In genomic region chr3:23629181-23629893, GRCh38 we compare ENCODE assay signal across 14 cellular contexts.
DNase-seq lines count a peak whose midpoint lies in the region; ATAC-seq, FAIRE-seq and TF ChIP-seq lines count a peak whose summit lies in the region.
"Had no signal": no experiment of that assay in that cellular context is flagged by ENCODE, and none has a peak within 500 bp of the region (broad histone marks: within the 10 kb centered on the region; RNA-seq: fewer than 3 reads in every experiment).

No MANE protein-coding gene starts in this region.

- dilution Hi-C loops in endothelial cell of umbilical vein (cut with MboI; ENCODE audit: extremely low pct_ligation_motif_present, low sequenced_read_pairs) = no loop called here

- no peaks in the 10 kb centered on the region for H3K4me1 Mint-ChIP-seq in activated CD4-positive, alpha-beta memory T cell treated with anti-CD3 and anti-CD28 coated beads, Interleukin-2, amount 10 ng/mL, durations not matched to agents 7 days and 5 days

- FAIRE-seq in endothelial cell of umbilical vein (lab: Jason Lieb, UNC) = peak; percentile 82

- H3K27me3 ChIP-seq in endothelial cell of umbilical vein (ENCODE audit: control insufficient read depth in 2 of 2, insufficient read depth in 2 of 2, low read length in 2 of 2) (no peaks in the 10 kb centered on the region), smooth muscle cell (ENCODE audit: low read depth) (no peaks in the 10 kb centered on the region), psoas muscle (ENCODE audit: insufficient read depth in 3 of 3, low read length in 2 of 3) (no peaks in the 10 kb centered on the region), stomach (no peaks in the 10 kb centered on the region)
- H3K27me3 ChIP-seq: SJSA1, suprapubic skin had no signal

- peaks cover 1% of the 10 kb centered on the region for H3K9me3 Mint-ChIP-seq in activated CD4-positive, alpha-beta memory T cell treated with anti-CD3 and anti-CD28 coated beads, Interleukin-2, amount 10 ng/mL, durations not matched to agents 7 days and 5 days

- CTCF ChIA-PET in endothelial cell of umbilical vein (lab: Charles Lee) = interaction anchor here (0.7 to 1.2 kb wide), 6 partner anchors 19 to 132 kb away, joined by 3 read pairs; no protein-coding TSS in a partner anchor
- CTCF ChIA-PET in activated CD4-positive, alpha-beta memory T cell treated with anti-CD3 and anti-CD28 coated beads, Interleukin-2, amount 10 ng/mL, durations not matched to agents 7 days and 5 days (lab: Charles Lee) = no interaction called here

- H4K20me1 ChIP-seq in endothelial cell of umbilical vein (replicated peaks; ENCODE audit: control insufficient read depth, extremely low read depth, insufficient read depth, low read length) = no peaks in the 10 kb centered on the region
- no peaks in the 10 kb centered on the region for H4K20me1 ChIP-seq in smooth muscle cell (ENCODE audit: low read depth)

- no peak overlapping the region for H3K4me3 Mint-ChIP-seq in activated CD4-positive, alpha-beta memory T cell treated with anti-CD3 and anti-CD28 coated beads, Interleukin-2, amount 10 ng/mL, durations not matched to agents 7 days and 5 days
- H3K4me3 Mint-ChIP-seq: activated naive CD8-positive, alpha-beta T cell treated with anti-CD3 and anti-CD28 coated beads, Interleukin-2, amount 50 U/mL, for 24 hours had no signal

- peak overlapping the region; percentile 20 for H3K4me2 ChIP-seq in endothelial cell of umbilical vein (ENCODE audit: insufficient read depth, low read length)
- no peak overlapping the region for H3K4me2 ChIP-seq in smooth muscle cell

- H3F3A ChIP-seq in smooth muscle cell (ENCODE audit: low read depth) = no peaks in the 10 kb centered on the region

- no peaks in the 10 kb centered on the region for H3K9me3 ChIP-seq in endothelial cell of umbilical vein (replicated peaks; ENCODE audit: control insufficient read depth, insufficient read depth, low read length)
- H3K9me3 ChIP-seq in smooth muscle cell (replicated peaks; ENCODE audit: low read depth) = no peaks in the 10 kb centered on the region
- peaks cover 6% of the 10 kb centered on the region for H3K9me3 ChIP-seq in psoas muscle
- H3K9me3 ChIP-seq in stomach = peaks cover 0 to 10% (median 9%) of the 10 kb centered on the region in 4 donors
- H3K9me3 ChIP-seq: SJSA1, suprapubic skin had no signal

- DNase-seq in NCI-H748 (lab: John Stamatoyannopoulos, UW; ENCODE audit: unreplicated experiment) = peak; percentile 12
- no peak for DNase-seq in NCI-H748 treated with DMSO at 0.1 percent for 48 hours (lab: John Stamatoyannopoulos, UW)
- peak; percentile 91 for DNase-seq in NCI-H524 treated with DMSO at 0.1 percent for 48 hours (lab: John Stamatoyannopoulos, UW)
- DNase-seq in endothelial cell of umbilical vein (ENCODE audit: low read depth, low spot score) = peak; percentile 88
- DNase-seq in smooth muscle cell (lab: John Stamatoyannopoulos, UW; ENCODE audit: unreplicated experiment) = no peak
- DNase-seq in psoas muscle = no peak
- no peak for DNase-seq in activated CD4-positive, alpha-beta memory T cell treated with anti-CD3 and anti-CD28 coated beads, Interleukin-2, amount 10 ng/mL, durations not matched to agents 7 days and 5 days
- DNase-seq in stomach = no peak
- DNase-seq: activated CD4-positive, alpha-beta T cell treated with anti-CD3 and anti-CD28 coated beads for 48 hours; activated naive CD8-positive, alpha-beta T cell treated with anti-CD3 and anti-CD28 coated beads, Interleukin-2, amount 50 U/mL, for 24 hours; erythroblast; NCI-H1436 treated with DMSO at 0.1 percent for 48 hours had no signal

- peaks cover 5% of the 10 kb centered on the region for H3K27me3 Mint-ChIP-seq in activated CD4-positive, alpha-beta memory T cell treated with anti-CD3 and anti-CD28 coated beads, Interleukin-2, amount 10 ng/mL, durations not matched to agents 7 days and 5 days
- H3K27me3 Mint-ChIP-seq: activated naive CD8-positive, alpha-beta T cell treated with anti-CD3 and anti-CD28 coated beads, Interleukin-2, amount 50 U/mL, for 24 hours had no signal

- no peaks in the 10 kb centered on the region for H3K36me3 Mint-ChIP-seq in activated CD4-positive, alpha-beta memory T cell treated with anti-CD3 and anti-CD28 coated beads, Interleukin-2, amount 10 ng/mL, durations not matched to agents 7 days and 5 days (ENCODE audit: low read depth)

- TF ChIP-seq POLR2A in endothelial cell of umbilical vein (IDR thresholded peaks at IDR 0.05; ENCODE audit: low read depth, low read length) (no peak), stomach (IDR thresholded peaks at IDR 0.05) (no peak)

- intact Hi-C loops in endothelial cell of umbilical vein (cut with micrococcal nuclease) (loop anchor here (1.0 kb wide), 1 partner anchor 17 kb away; no protein-coding TSS in a partner anchor), psoas muscle (cut with DNase I) (no loop called here), stomach (cut with DNase I; ENCODE audit: low total_unique reads) (no loop called here)

- no TSS peak for BruUV-seq in endothelial cell of umbilical vein (replicated peaks; lab: Mats Ljungman, UMichigan)

- no peak for ATAC-seq in psoas muscle
- ATAC-seq: activated naive CD8-positive, alpha-beta T cell treated with anti-CD3 and anti-CD28 coated beads, Interleukin-2, amount 50 U/mL, for 24 hours had no signal

- H2AFZ ChIP-seq in endothelial cell of umbilical vein (ENCODE audit: low read depth, low read length) (no peak overlapping the region), smooth muscle cell (ENCODE audit: low read depth) (no peak overlapping the region)

- no peaks in the 10 kb centered on the region for H3K36me3 ChIP-seq in endothelial cell of umbilical vein (ENCODE audit: control insufficient read depth in 2 of 2, extremely low read depth in 1 of 2, insufficient read depth in 2 of 2, low read length in 2 of 2)
- H3K36me3 ChIP-seq in smooth muscle cell (ENCODE audit: low read depth) = no peaks in the 10 kb centered on the region
- no peaks in the 10 kb centered on the region for H3K36me3 ChIP-seq in psoas muscle (ENCODE audit: insufficient read depth in 1 of 2, low read depth in 1 of 2)
- H3K36me3 ChIP-seq in stomach = no peaks in the 10 kb centered on the region
- H3K36me3 ChIP-seq: SJSA1, suprapubic skin had no signal

- peaks cover 12% of the 10 kb centered on the region for H3K4me1 ChIP-seq in endothelial cell of umbilical vein (ENCODE audit: control insufficient read depth, extremely low read depth, insufficient read depth, low read length)
- H3K4me1 ChIP-seq in smooth muscle cell (ENCODE audit: low read depth) = no peaks in the 10 kb centered on the region
- H3K4me1 ChIP-seq in psoas muscle = no peaks in the 10 kb centered on the region
- peaks cover 0 to 13% (median 6%) of the 10 kb centered on the region in 4 donors for H3K4me1 ChIP-seq in stomach
- H3K4me1 ChIP-seq: suprapubic skin had no signal

- H3K27ac ChIP-seq in endothelial cell of umbilical vein (ENCODE audit: insufficient read depth, low read depth, low read length) = no peak overlapping the region
- H3K27ac ChIP-seq in smooth muscle cell (ENCODE audit: low read depth) = peak overlapping the region; percentile 33
- no peak overlapping the region for H3K27ac ChIP-seq in psoas muscle
- no peak overlapping the region for H3K27ac ChIP-seq in stomach
- H3K27ac ChIP-seq: SJSA1, suprapubic skin had no signal

- WGBS in smooth muscle cell (ENCODE audit: low lambda C conversion rate) = 73% methylated on average over 5 of the region's 5 CpGs
- 86 to 95% (median 94%) methylated on average over 5 of the region's 5 CpGs for WGBS in psoas muscle, 3 donors
- WGBS in stomach, 5 donors = 27 to 49% (median 45%) methylated on average over 5 of the region's 5 CpGs

- no peak overlapping the region for H3K4me3 ChIP-seq in endothelial cell of umbilical vein (replicated peaks in 1 of 3; ENCODE audit: insufficient read depth in 1 of 3, low read depth in 1 of 3, low read length in 3 of 3)
- no peak overlapping the region for H3K4me3 ChIP-seq in smooth muscle cell
- no peak overlapping the region for H3K4me3 ChIP-seq in psoas muscle
- H3K4me3 ChIP-seq in stomach = no peak overlapping the region
- H3K4me3 ChIP-seq: SJSA1, suprapubic skin had no signal

- no peak for TF ChIP-seq EP300 in stomach (IDR thresholded peaks at IDR 0.05)

- no peaks in the 10 kb centered on the region for H3K9me1 ChIP-seq in endothelial cell of umbilical vein (replicated peaks; ENCODE audit: control insufficient read depth, extremely low read depth, insufficient read depth, low read length)

- H3K27ac Mint-ChIP-seq in activated CD4-positive, alpha-beta memory T cell treated with anti-CD3 and anti-CD28 coated beads, Interleukin-2, amount 10 ng/mL, durations not matched to agents 7 days and 5 days = no peak overlapping the region
- H3K27ac Mint-ChIP-seq: activated naive CD8-positive, alpha-beta T cell treated with anti-CD3 and anti-CD28 coated beads, Interleukin-2, amount 50 U/mL, for 24 hours had no signal

- POLR2A ChIA-PET in endothelial cell of umbilical vein (lab: Charles Lee) = interaction anchor here (0.6 kb wide), 1 partner anchor 481 kb away, joined by 3 read pairs; no protein-coding TSS in a partner anchor
- POLR2A ChIA-PET in activated CD4-positive, alpha-beta memory T cell treated with anti-CD3 and anti-CD28 coated beads, Interleukin-2, amount 10 ng/mL, durations not matched to agents 7 days and 5 days (lab: Charles Lee) = no interaction called here

- H3K9ac ChIP-seq in endothelial cell of umbilical vein (replicated peaks; ENCODE audit: extremely low read depth, insufficient read depth, low read length) = no peak overlapping the region
- no peak overlapping the region for H3K9ac ChIP-seq in smooth muscle cell (ENCODE audit: low read depth)

- TF ChIP-seq CTCF in endothelial cell of umbilical vein (IDR thresholded peaks at IDR 0.05; ENCODE audit: extremely low read depth in 1 of 2, insufficient read depth in 1 of 2, low read depth in 1 of 2, low read length in 2 of 2) (no peak), smooth muscle cell (IDR thresholded peaks at IDR 0.05; ENCODE audit: borderline replicate concordance, insufficient read depth, poor library complexity, severe bottlenecking) (no peak), psoas muscle (IDR thresholded peaks at IDR 0.05) (no peak), stomach (IDR thresholded peaks at IDR 0.05) (no peak)

- H3K79me2 ChIP-seq in endothelial cell of umbilical vein (ENCODE audit: control insufficient read depth, insufficient read depth, low read length) (no peaks in the 10 kb centered on the region), smooth muscle cell (ENCODE audit: low read depth) (no peaks in the 10 kb centered on the region)

TF ChIP-seq in endothelial cell of umbilical vein, 7 proteins besides CTCF, POLR2A, EP300 and RAD21 (continues in another document):
- TF ChIP-seq POLR2AphosphoS5 (IDR thresholded peaks at IDR 0.05; ENCODE audit: insufficient read depth, low read depth, low read length) (no peak), MYC (IDR thresholded peaks at IDR 0.05; ENCODE audit: low read depth, low read length) (no peak), MAX (IDR thresholded peaks at IDR 0.05; ENCODE audit: insufficient read depth, insufficient read length) (no peak), GATA2 (IDR thresholded peaks at IDR 0.05; ENCODE audit: insufficient read depth, insufficient read length, low read depth, low read length) (peak; percentile 85)

Comparison
In these comparisons a context has a peak if more than half of its experiments do, and no peak if none do; other contexts are left out.
1. DNase-seq: peak in NCI-H748 (single experiment), NCI-H524 treated with DMSO at 0.1 percent for 48 hours (single experiment) and endothelial cell of umbilical vein (single experiment); none in NCI-H748 treated with DMSO at 0.1 percent for 48 hours (single experiment), smooth muscle cell (single experiment), psoas muscle (0 of 2), activated CD4-positive, alpha-beta memory T cell treated with anti-CD3 and anti-CD28 coated beads, Interleukin-2, amount 10 ng/mL, durations not matched to agents 7 days and 5 days (single experiment) and stomach (single experiment).